ENCODE assay signal across 8 cellular contexts in genomic region chr10:100370561-100370975, GRCh38. TPM values are rescaled to one million over a fixed set of nuclear protein-coding genes. Genes with fewer than 3 reads are reported as not detected.
DNase-seq lines count a peak whose midpoint lies in the region; ATAC-seq and TF ChIP-seq lines count a peak whose summit lies in the region.

No MANE protein-coding gene starts in this region.

- H2AFZ ChIP-seq in GM23338 (peak overlapping the region; percentile 63; the same call in 1 of the 2 replicates), OCI-LY7 (ENCODE audit: low read length) (peak overlapping the region; percentile 57; the same call in 1 of the 2 replicates)

- peak overlapping the region; percentile 75 for H3K4me2 ChIP-seq in GM23338
- H3K4me2 ChIP-seq in OCI-LY7 (ENCODE audit: low read length), result peak overlapping the region; percentile 45

- TF ChIP-seq CTCF in GM23338 (conservative IDR thresholded peaks at IDR 0.05; ENCODE audit: low read depth in 2 of 2) (no peak), OCI-LY7 (conservative IDR thresholded peaks at IDR 0.05; ENCODE audit: low read length) (no peak), MCF 10A (IDR thresholded peaks at IDR 0.05; ENCODE audit: unreplicated experiment) (no peak)

- H3K9me2 ChIP-seq in GM23338 (ENCODE audit: insufficient read depth), result no peaks in the 10 kb centered on the region
- no peaks in the 10 kb centered on the region for H3K9me2 ChIP-seq in OCI-LY7 (ENCODE audit: insufficient read depth, low read length)

- H3K27ac Mint-ChIP-seq in GM23338 (peak overlapping the region; percentile 90), MCF 10A (ENCODE audit: low read depth, unreplicated experiment) (no peak overlapping the region)

- H3K27me3 Mint-ChIP-seq in GM23338 (ENCODE audit: insufficient read depth, low read depth, poor library complexity), result peaks cover 10% of the 10 kb centered on the region
- H3K27me3 Mint-ChIP-seq in MCF 10A (ENCODE audit: insufficient read depth, unreplicated experiment), result no peaks in the 10 kb centered on the region

- H3K27me3 ChIP-seq in GM23338 (ENCODE audit: insufficient read depth) (no peaks in the 10 kb centered on the region), muscle layer of colon (ENCODE audit: control insufficient read depth in 1 of 2, insufficient read depth in 2 of 2, low read length in 2 of 2) (no peaks in the 10 kb centered on the region)

- H3K79me2 ChIP-seq in GM23338 (replicated peaks; ENCODE audit: insufficient read depth) (peaks cover 19% of the 10 kb centered on the region), OCI-LY7 (ENCODE audit: insufficient read depth, low read depth, low read length) (peaks cover 16% of the 10 kb centered on the region; the same call in 1 of the 2 replicates)

- no peaks in the 10 kb centered on the region; the same call in 2 of the 3 replicates for H3K9me3 Mint-ChIP-seq in GM23338
- no peaks in the 10 kb centered on the region for H3K9me3 Mint-ChIP-seq in MCF 10A (ENCODE audit: unreplicated experiment)

- H4K20me1 ChIP-seq in GM23338 (replicated peaks; ENCODE audit: insufficient read depth) (no peaks in the 10 kb centered on the region; the same call in 1 of the 2 replicates), OCI-LY7 (ENCODE audit: insufficient read depth, low read length) (no peaks in the 10 kb centered on the region)

- no peaks in the 10 kb centered on the region; the same call in 1 of the 2 replicates for H3K36me3 ChIP-seq in GM23338 (ENCODE audit: insufficient read depth)
- no peaks in the 10 kb centered on the region for H3K36me3 ChIP-seq in OCI-LY7 (ENCODE audit: insufficient read depth, low read length)
- H3K36me3 ChIP-seq in muscle layer of colon (ENCODE audit: insufficient read depth, low read length), result no peaks in the 10 kb centered on the region

- H3K4me1 ChIP-seq in GM23338 (ENCODE audit: insufficient read depth), result peaks cover 34% of the 10 kb centered on the region
- peaks cover 46% of the 10 kb centered on the region for H3K4me1 ChIP-seq in OCI-LY7 (ENCODE audit: insufficient read depth, low read length, poor library complexity, severe bottlenecking)
- peaks cover 30% of the 10 kb centered on the region for H3K4me1 ChIP-seq in muscle layer of colon (ENCODE audit: insufficient read depth, low read length)

- H3K9ac ChIP-seq in muscle layer of colon (ENCODE audit: low read length), result no peak overlapping the region

- H3K36me3 Mint-ChIP-seq in GM23338 (ENCODE audit: low read depth), result no peaks in the 10 kb centered on the region; the same call in 2 of the 3 replicates
- H3K36me3 Mint-ChIP-seq in MCF 10A (ENCODE audit: insufficient read depth, unreplicated experiment), result peaks cover 4% of the 10 kb centered on the region

- no peak for ATAC-seq in GM23338
- ATAC-seq in HG02678 (IDR thresholded peaks at IDR 0.05; ENCODE audit: unreplicated experiment), result no peak
- no peak for ATAC-seq in HG02642 (IDR thresholded peaks at IDR 0.05; ENCODE audit: poor library complexity, unreplicated experiment)
- no peak for ATAC-seq in GM21576 (IDR thresholded peaks at IDR 0.05; ENCODE audit: unreplicated experiment)

- no peaks in the 10 kb centered on the region for H3K9me3 ChIP-seq in OCI-LY7 (ENCODE audit: low read length)
- H3K9me3 ChIP-seq in muscle layer of colon (ENCODE audit: low read length), result no peaks in the 10 kb centered on the region

- H3K4me3 Mint-ChIP-seq in GM23338 (peak overlapping the region; percentile 16; the same call in 1 of the 3 replicates), MCF 10A (ENCODE audit: unreplicated experiment) (peak overlapping the region; percentile 44)

- DNase-seq in GM23338 (ENCODE audit: low spot score) (no peak), OCI-LY7 (ENCODE audit: low spot score) (no peak), MCF 10A (ENCODE audit: unreplicated experiment) (peak; percentile 72), hippocampal formation (lab: John Stamatoyannopoulos, UW) (no peak)

- intact Hi-C loops in OCI-LY7 (cut with micrococcal nuclease; ENCODE audit: unreplicated experiment), result loop anchor here (5.0 to 10.0 kb wide), 3 partner anchors 33 to 358 kb away; partner anchors contain the start of gene ERLIN1
- intact Hi-C loops in MCF 10A (cut with micrococcal nuclease), result loop anchor here (2.0 kb wide), 1 partner anchor 24 kb away; the partner anchor contains the start of gene SCD

- H3F3A ChIP-seq in GM23338 (replicated peaks; ENCODE audit: low read depth), result peaks cover 2% of the 10 kb centered on the region; the same call in 1 of the 2 replicates

- H3K4me1 Mint-ChIP-seq in GM23338, result peaks cover 19% of the 10 kb centered on the region
- peaks cover 23% of the 10 kb centered on the region for H3K4me1 Mint-ChIP-seq in MCF 10A (ENCODE audit: insufficient read depth, unreplicated experiment)

- peak overlapping the region; percentile 85 for H3K27ac ChIP-seq in GM23338 (ENCODE audit: low read depth)
- H3K27ac ChIP-seq in OCI-LY7 (ENCODE audit: low read depth, low read length, poor library complexity, severe bottlenecking), result peak overlapping the region; percentile 50
- peak overlapping the region; percentile 38 for H3K27ac ChIP-seq in muscle layer of colon (ENCODE audit: low read depth, low read length)

- BruUV-seq in OCI-LY7 (replicated peaks; lab: Mats Ljungman, UMichigan) (no TSS peak), MCF 10A (replicated peaks; lab: Mats Ljungman, UMichigan) (no TSS peak)

- POLR2A ChIA-PET in OCI-LY7 (lab: Charles Lee) (interaction anchor here (0.5 to 3.6 kb wide), 13 partner anchors 8 to 1680 kb away, joined by 3 to 83 read pairs (median 5); partner anchors contain the start of genes HIF1AN and SCD), MCF 10A (lab: Yijun Ruan, JAX) (interaction anchor here (0.6 to 13.8 kb wide), 15 partner anchors 8 to 639 kb away, joined by 3 to 493 read pairs (median 4); partner anchors contain the start of genes BLOC1S2, COX15, CUTC and HIF1AN)

- CTCF ChIA-PET in OCI-LY7 (lab: Charles Lee; ENCODE audit: unreplicated experiment), result interaction anchor here (0.5 to 1.7 kb wide), 2 partner anchors 24 to 638 kb away, joined by 5 to 9 read pairs; partner anchors contain the start of gene SCD
- CTCF ChIA-PET in MCF 10A (lab: Yijun Ruan, JAX), result interaction anchor here (0.7 to 3.4 kb wide), 8 partner anchors 18 to 64 kb away, joined by 3 to 35 read pairs (median 5); partner anchors contain the start of gene SCD

- H3K4me3 ChIP-seq in GM23338 (0 out of 2 replicates have a peak overlapping the region, but pooled peaks have one; percentile 26), OCI-LY7 (ENCODE audit: low read depth, low read length, poor library complexity, severe bottlenecking) (no peak overlapping the region), muscle layer of colon (ENCODE audit: low read depth in 1 of 2, low read length in 2 of 2) (no peak overlapping the region)

TF ChIP-seq in GM23338, 12 proteins besides CTCF, POLR2A, EP300 and RAD21:
- TF ChIP-seq, protein P1, sequence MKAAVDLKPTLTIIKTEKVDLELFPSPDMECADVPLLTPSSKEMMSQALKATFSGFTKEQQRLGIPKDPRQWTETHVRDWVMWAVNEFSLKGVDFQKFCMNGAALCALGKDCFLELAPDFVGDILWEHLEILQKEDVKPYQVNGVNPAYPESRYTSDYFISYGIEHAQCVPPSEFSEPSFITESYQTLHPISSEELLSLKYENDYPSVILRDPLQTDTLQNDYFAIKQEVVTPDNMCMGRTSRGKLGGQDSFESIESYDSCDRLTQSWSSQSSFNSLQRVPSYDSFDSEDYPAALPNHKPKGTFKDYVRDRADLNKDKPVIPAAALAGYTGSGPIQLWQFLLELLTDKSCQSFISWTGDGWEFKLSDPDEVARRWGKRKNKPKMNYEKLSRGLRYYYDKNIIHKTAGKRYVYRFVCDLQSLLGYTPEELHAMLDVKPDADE (IDR thresholded peaks at IDR 0.05), result no peak

RNA-seq across cellular contexts. Expression of gene SCD, which starts 23.5 kb away (rescaled TPM):
- total RNA-seq in GM23338 (2014; rRNA removed; shearing (Covaris generic)), result 781 and 816 TPM in 2 replicates
- 325 and 338 TPM in 2 replicates for polyA plus RNA-seq in GM23338 (2016; fragmentation: Nextera tagmentation; extraction: Ambion mirVana)
- total RNA-seq in OCI-LY7 (2014; rRNA removed; shearing (Covaris generic)), result 66.1 and 76.8 TPM in 2 replicates
- total RNA-seq in OCI-LY7 (2022), result 291 and 327 TPM in 2 replicates
- 101 and 179 TPM in 2 replicates for total RNA-seq in MCF 10A (2022)

RNA-seq across cellular contexts. Expression of gene PKD2L1, which starts 40.5 kb away (rescaled TPM):
- not detected in 2 replicates for total RNA-seq in GM23338 (2014; rRNA removed; shearing (Covaris generic))
- not detected in 2 replicates for polyA plus RNA-seq in GM23338 (2016; fragmentation: Nextera tagmentation; extraction: Ambion mirVana)
- not detected in 2 replicates for total RNA-seq in OCI-LY7 (2014; rRNA removed; shearing (Covaris generic))
- total RNA-seq in OCI-LY7 (2022), result 0.76 TPM in 1 of 2 replicates, not detected in the other
- total RNA-seq in MCF 10A (2022), result not detected in 2 replicates
